In genomic region chr11:119726585-119727522, GRCh38 we compare ENCODE assay signal across 8 cellular contexts. TPM values are rescaled to one million over a fixed set of nuclear protein-coding genes. Genes with fewer than 3 reads are reported as not detected.
DNase-seq lines count a peak whose midpoint lies in the region; TF ChIP-seq lines count a peak whose summit lies in the region.

No MANE protein-coding gene starts in this region.

- H2AFZ ChIP-seq in Loucy (ENCODE audit: low read length) (no peak overlapping the region), neural cell (ENCODE audit: low read depth, low read length) (no peak overlapping the region)

- intact Hi-C loops in CD14-positive monocyte (cut with micrococcal nuclease): loop anchor here (5.0 to 10.0 kb wide), 2 partner anchors 242 to 245 kb away; no protein-coding TSS in a partner anchor

- H3K36me3 Mint-ChIP-seq in CD14-positive monocyte: peaks cover 4 to 11% of the 10 kb centered on the region in 2 donors

- 1% methylated on average over 21 of the region's 21 CpGs for WGBS in ectodermal cell, 2 experiments

- no peak for TF ChIP-seq EP300 in neural cell (conservative IDR thresholded peaks at IDR 0.05; ENCODE audit: poor library complexity, severe bottlenecking)

- H3K9me2 ChIP-seq in Loucy (replicated peaks; ENCODE audit: low read depth, low read length) (no peaks in the 10 kb centered on the region), neural cell (ENCODE audit: insufficient read depth, low read length) (no peaks in the 10 kb centered on the region)

- peaks cover 12 to 41% (median 17%) of the 10 kb centered on the region in 3 donors for H3K27me3 Mint-ChIP-seq in CD14-positive monocyte (ENCODE audit: low read depth in 3 of 3)

- H3K9me3 Mint-ChIP-seq in CD14-positive monocyte: peaks cover 0 to 3% (median 0%) of the 10 kb centered on the region in 7 donors

- H3K27me3 ChIP-seq in Loucy (ENCODE audit: insufficient read depth, low read length, poor library complexity, severe bottlenecking): peaks cover 4% of the 10 kb centered on the region
- H3K27me3 ChIP-seq in ectodermal cell (ENCODE audit: control insufficient read depth, insufficient read depth, low read length, poor library complexity, severe bottlenecking): no peaks in the 10 kb centered on the region
- H3K27me3 ChIP-seq in neural cell (ENCODE audit: insufficient read depth, low read depth, low read length): no peaks in the 10 kb centered on the region

- peak overlapping the region; percentile 90 for H3K9ac ChIP-seq in Loucy (ENCODE audit: low read depth, low read length, poor library complexity, severe bottlenecking)
- H3K9ac ChIP-seq in neural cell (ENCODE audit: low read length): peak overlapping the region; percentile 86

- H4K20me1 ChIP-seq in Loucy (ENCODE audit: insufficient read depth, low read length, poor library complexity, severe bottlenecking): peaks cover 62% of the 10 kb centered on the region
- H4K20me1 ChIP-seq in neural cell (ENCODE audit: insufficient read depth): no peaks in the 10 kb centered on the region

- H3K4me3 ChIP-seq in Loucy (ENCODE audit: low read length, poor library complexity, severe bottlenecking): peak overlapping the region; percentile 96
- H3K4me3 ChIP-seq in ectodermal cell (ENCODE audit: insufficient read depth, low read depth, low read length): peak overlapping the region; percentile 96
- H3K4me3 ChIP-seq in neural cell (ENCODE audit: low read length): peak overlapping the region; percentile 87

- H3K9me3 ChIP-seq in Loucy (ENCODE audit: insufficient read depth, low read depth, low read length): no peaks in the 10 kb centered on the region
- H3K9me3 ChIP-seq in ectodermal cell (ENCODE audit: control insufficient read depth, low read length): no peaks in the 10 kb centered on the region
- no peaks in the 10 kb centered on the region for H3K9me3 ChIP-seq in neural cell (ENCODE audit: low read length)

- H3K4me1 ChIP-seq in Loucy (ENCODE audit: insufficient read depth, low read length, poor library complexity, severe bottlenecking) (peaks cover 51% of the 10 kb centered on the region), ectodermal cell (ENCODE audit: control insufficient read depth, insufficient read depth, low read length) (peaks cover 40% of the 10 kb centered on the region)

- H3K27ac Mint-ChIP-seq in CD14-positive monocyte: peak overlapping the region in 2 of 7 donors; percentile 23 to 25

- TF ChIP-seq RAD21 in neural cell (conservative IDR thresholded peaks at IDR 0.05): no peak

- H3K4me2 ChIP-seq in Loucy (ENCODE audit: low read depth, low read length, poor library complexity, severe bottlenecking) (peak overlapping the region; percentile 97), neural cell (ENCODE audit: low read length) (peak overlapping the region; percentile 73)

- H3K4me3 Mint-ChIP-seq in CD14-positive monocyte: peak overlapping the region; percentile 94 to 98

- in situ Hi-C loops in GM13976 (cut with MboI; ENCODE audit: low sequenced_read_pairs, unreplicated experiment): no loop called here

- no peaks in the 10 kb centered on the region for H3F3A ChIP-seq in Loucy (ENCODE audit: low read depth)
- no peaks in the 10 kb centered on the region for H3F3A ChIP-seq in neural cell (ENCODE audit: insufficient read depth, low read length, poor library complexity, severe bottlenecking)

- peak overlapping the region; percentile 53 for H3K27ac ChIP-seq in ectodermal cell (ENCODE audit: insufficient read depth, low read depth, low read length, poor library complexity, severe bottlenecking)
- H3K27ac ChIP-seq in neural cell (ENCODE audit: low read length): no peak overlapping the region

- H3K36me3 ChIP-seq in Loucy (ENCODE audit: insufficient read depth, low read length): peaks cover under 1% of the 10 kb centered on the region; the same call in 1 of the 2 replicates
- H3K36me3 ChIP-seq in ectodermal cell (ENCODE audit: control insufficient read depth, insufficient read depth, low read length): no peaks in the 10 kb centered on the region
- H3K36me3 ChIP-seq in neural cell (ENCODE audit: insufficient read depth, low read length): no peaks in the 10 kb centered on the region

- H3K79me2 ChIP-seq in Loucy (ENCODE audit: insufficient read depth, low read length): peaks cover 66% of the 10 kb centered on the region
- peaks cover 60% of the 10 kb centered on the region for H3K79me2 ChIP-seq in neural cell (replicated peaks; ENCODE audit: insufficient read depth, low read length)

- H3K4me1 Mint-ChIP-seq in CD14-positive monocyte: peaks cover 48% of the 10 kb centered on the region

- TF ChIP-seq CTCF in CD14-positive monocyte (IDR thresholded peaks at IDR 0.05) (no peak), Loucy (conservative IDR thresholded peaks at IDR 0.05; ENCODE audit: low read length) (no peak), neural cell (IDR thresholded peaks at IDR 0.05; ENCODE audit: poor library complexity, severe bottlenecking) (no peak), GM13976 (IDR thresholded peaks at IDR 0.05; ENCODE audit: borderline replicate concordance, control extremely low read depth, extremely low read depth, insufficient read depth, missing control alignments) (no peak)

- no peak for DNase-seq in CD14-positive monocyte (ENCODE audit: low spot score)
- DNase-seq in OCI-M2 (lab: John Stamatoyannopoulos, UW; ENCODE audit: unreplicated experiment): no peak
- DNase-seq in COLO829 (ENCODE audit: low spot score): no peak
- no peak for DNase-seq in GM13976 (ENCODE audit: low spot score)
- no peak for DNase-seq in SW 1271 (lab: John Stamatoyannopoulos, UW)

TF ChIP-seq in neural cell, 6 proteins besides CTCF, POLR2A, EP300 and RAD21:
- TF ChIP-seq SMC3 (conservative IDR thresholded peaks at IDR 0.05; ENCODE audit: poor library complexity): no peak
- peak; percentile 80 for TF ChIP-seq MXI1 (conservative IDR thresholded peaks at IDR 0.05; ENCODE audit: poor library complexity, severe bottlenecking)

RNA-seq across cellular contexts. Expression of gene NECTIN1, which starts 2.1 kb away (rescaled TPM):
- under 1 TPM; 0.53 to 0.85 TPM for polyA plus RNA-seq in CD14-positive monocyte
- polyA plus RNA-seq in ectodermal cell (2013, experiment 1 of 4): 89.1 TPM
- 98.6 TPM for polyA plus RNA-seq in ectodermal cell (2013, experiment 2 of 4)
- polyA plus RNA-seq in ectodermal cell (2013, experiment 3 of 4): 60.9 TPM
- 68.4 TPM for polyA plus RNA-seq in ectodermal cell (2013, experiment 4 of 4)
- polyA plus RNA-seq in neural cell: 5.6 and 8.1 TPM in 2 replicates
- polyA minus RNA-seq in neural cell: 28.2 and 29.8 TPM in 2 replicates
